1 cellular context compared by ENCODE assay signal in the genomic region with DNA sequence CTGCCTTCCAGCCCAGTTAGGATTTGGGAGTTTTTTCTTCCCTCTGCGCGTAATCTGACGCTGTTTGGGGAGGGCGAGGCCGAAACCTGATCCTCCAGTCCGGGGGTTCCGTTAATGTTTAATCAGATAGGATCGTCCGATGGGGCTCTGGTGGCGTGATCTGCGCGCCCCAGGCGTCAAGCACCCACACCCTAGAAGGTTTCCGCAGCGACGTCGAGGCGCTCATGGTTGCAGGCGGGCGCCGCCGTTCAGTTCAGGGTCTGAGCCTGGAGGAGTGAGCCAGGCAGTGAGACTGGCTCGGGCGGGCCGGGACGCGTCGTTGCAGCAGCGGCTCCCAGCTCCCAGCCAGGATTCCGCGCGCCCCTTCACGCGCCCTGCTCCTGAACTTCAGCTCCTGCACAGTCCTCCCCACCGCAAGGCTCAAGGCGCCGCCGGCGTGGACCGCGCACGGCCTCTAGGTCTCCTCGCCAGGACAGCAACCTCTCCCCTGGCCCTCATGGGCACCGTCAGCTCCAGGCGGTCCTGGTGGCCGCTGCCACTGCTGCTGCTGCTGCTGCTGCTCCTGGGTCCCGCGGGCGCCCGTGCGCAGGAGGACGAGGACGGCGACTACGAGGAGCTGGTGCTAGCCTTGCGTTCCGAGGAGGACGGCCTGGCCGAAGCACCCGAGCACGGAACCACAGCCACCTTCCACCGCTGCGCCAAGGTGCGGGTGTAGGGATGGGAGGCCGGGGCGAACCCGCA.
TF ChIP-seq lines count a peak whose summit lies in the region.

Gene PCSK9, plus strand, starts transcription at position 207 of the 741 bp plus-strand sequence. Its CDS starts 290 bp downstream, at position 497.

TF ChIP-seq in K562, 482 proteins besides CTCF, POLR2A, EP300 and RAD21 (continued from another document and continues in another):
- TF ChIP-seq ZNF280B (CRISPR knock-in tag; IDR thresholded peaks at IDR 0.05) (no peak), ZNF143 (CRISPR knock-in tag; IDR thresholded peaks at IDR 0.05) (no peak), MYBL2 (IDR thresholded peaks at IDR 0.05; ENCODE audit: low read depth) (no peak), MYBL2 (CRISPR knock-in tag; IDR thresholded peaks at IDR 0.05; ENCODE audit: borderline replicate concordance) (0 out of 2 replicates have a peak, but pooled peaks have one; percentile 50), HDAC1 (IDR thresholded peaks at IDR 0.05) (peak in 1 of 2 experiments; percentile 37; a peak in 1 of 4 replicates), ZBTB17 (CRISPR knock-in tag; IDR thresholded peaks at IDR 0.05) (0 out of 2 replicates have a peak, but pooled peaks have one; percentile 18), SAFB (IDR thresholded peaks at IDR 0.05; ENCODE audit: borderline replicate concordance, low read depth, low read length) (0 out of 2 replicates have a peak, but pooled peaks have one; percentile 15), ZNF282 (CRISPR knock-in tag; IDR thresholded peaks at IDR 0.05) (0 out of 2 replicates have a peak, but pooled peaks have one; percentile 52), SUPT5H (IDR thresholded peaks at IDR 0.05) (peak; percentile 70), ATF7 (IDR thresholded peaks at IDR 0.05) (peak; percentile 53), LEF1 (IDR thresholded peaks at IDR 0.05) (no peak), BCL6 (CRISPR knock-in tag; IDR thresholded peaks at IDR 0.05) (no peak), HDAC6 (IDR thresholded peaks at IDR 0.05; ENCODE audit: low read depth, low read length) (peak; percentile 39; the same call in 1 of the 2 replicates), MYC (IDR thresholded peaks at IDR 0.05; ENCODE audit: low read depth, low read length) (peak; percentile 62; the same call in 1 of the 2 replicates), MYC (CRISPR knock-in tag; IDR thresholded peaks at IDR 0.05; ENCODE audit: borderline replicate concordance, low read depth) (no peak), FOSL1 (tag; conservative IDR thresholded peaks at IDR 0.05) (no peak), SMARCA4 (IDR thresholded peaks at IDR 0.05) (peak; percentile 34; the same call in 1 of the 2 replicates), NR1H2 (CRISPR knock-in tag; IDR thresholded peaks at IDR 0.05) (no peak), MBD2 (IDR thresholded peaks at IDR 0.05; ENCODE audit: borderline replicate concordance, low read depth) (peak; percentile 7; the same call in 1 of the 2 replicates), E2F8 (IDR thresholded peaks at IDR 0.05; ENCODE audit: low read depth, partially characterized antibody) (no peak), CHD1 (IDR thresholded peaks at IDR 0.05; ENCODE audit: low read length) (peak; percentile 47), RCOR1 (IDR thresholded peaks at IDR 0.05; ENCODE audit: borderline replicate concordance in 1 of 2, low read depth in 2 of 2, low read length in 2 of 2) (peak in 1 of 2 experiments; percentile 72; a peak in 2 of 4 replicates), ATF1 (CRISPR knock-in tag; IDR thresholded peaks at IDR 0.05) (no peak), ATF1 (tag; IDR thresholded peaks at IDR 0.05) (peak; percentile 92), POU5F1 (IDR thresholded peaks at IDR 0.05; ENCODE audit: borderline replicate concordance, low read depth, low read length, partially characterized antibody) (no peak), XRCC3 (IDR thresholded peaks at IDR 0.05) (no peak), SOX6 (IDR thresholded peaks at IDR 0.05) (peak; percentile 49), JUND (IDR thresholded peaks at IDR 0.05; ENCODE audit: borderline replicate concordance, low read depth, low read length) (peak; percentile 60), JUND (tag; IDR thresholded peaks at IDR 0.05; ENCODE audit: borderline replicate concordance, low read depth, low read length) (no peak), GABPB2 (CRISPR knock-in tag; conservative IDR thresholded peaks at IDR 0.05) (no peak), POLR3G (IDR thresholded peaks at IDR 0.05; ENCODE audit: extremely low read depth, insufficient read length, insufficient replicate concordance) (no peak), BRD4 (IDR thresholded peaks at IDR 0.05) (no peak), ZNF24 (IDR thresholded peaks at IDR 0.05) (no peak)
- TF ChIP-seq, protein P1, sequence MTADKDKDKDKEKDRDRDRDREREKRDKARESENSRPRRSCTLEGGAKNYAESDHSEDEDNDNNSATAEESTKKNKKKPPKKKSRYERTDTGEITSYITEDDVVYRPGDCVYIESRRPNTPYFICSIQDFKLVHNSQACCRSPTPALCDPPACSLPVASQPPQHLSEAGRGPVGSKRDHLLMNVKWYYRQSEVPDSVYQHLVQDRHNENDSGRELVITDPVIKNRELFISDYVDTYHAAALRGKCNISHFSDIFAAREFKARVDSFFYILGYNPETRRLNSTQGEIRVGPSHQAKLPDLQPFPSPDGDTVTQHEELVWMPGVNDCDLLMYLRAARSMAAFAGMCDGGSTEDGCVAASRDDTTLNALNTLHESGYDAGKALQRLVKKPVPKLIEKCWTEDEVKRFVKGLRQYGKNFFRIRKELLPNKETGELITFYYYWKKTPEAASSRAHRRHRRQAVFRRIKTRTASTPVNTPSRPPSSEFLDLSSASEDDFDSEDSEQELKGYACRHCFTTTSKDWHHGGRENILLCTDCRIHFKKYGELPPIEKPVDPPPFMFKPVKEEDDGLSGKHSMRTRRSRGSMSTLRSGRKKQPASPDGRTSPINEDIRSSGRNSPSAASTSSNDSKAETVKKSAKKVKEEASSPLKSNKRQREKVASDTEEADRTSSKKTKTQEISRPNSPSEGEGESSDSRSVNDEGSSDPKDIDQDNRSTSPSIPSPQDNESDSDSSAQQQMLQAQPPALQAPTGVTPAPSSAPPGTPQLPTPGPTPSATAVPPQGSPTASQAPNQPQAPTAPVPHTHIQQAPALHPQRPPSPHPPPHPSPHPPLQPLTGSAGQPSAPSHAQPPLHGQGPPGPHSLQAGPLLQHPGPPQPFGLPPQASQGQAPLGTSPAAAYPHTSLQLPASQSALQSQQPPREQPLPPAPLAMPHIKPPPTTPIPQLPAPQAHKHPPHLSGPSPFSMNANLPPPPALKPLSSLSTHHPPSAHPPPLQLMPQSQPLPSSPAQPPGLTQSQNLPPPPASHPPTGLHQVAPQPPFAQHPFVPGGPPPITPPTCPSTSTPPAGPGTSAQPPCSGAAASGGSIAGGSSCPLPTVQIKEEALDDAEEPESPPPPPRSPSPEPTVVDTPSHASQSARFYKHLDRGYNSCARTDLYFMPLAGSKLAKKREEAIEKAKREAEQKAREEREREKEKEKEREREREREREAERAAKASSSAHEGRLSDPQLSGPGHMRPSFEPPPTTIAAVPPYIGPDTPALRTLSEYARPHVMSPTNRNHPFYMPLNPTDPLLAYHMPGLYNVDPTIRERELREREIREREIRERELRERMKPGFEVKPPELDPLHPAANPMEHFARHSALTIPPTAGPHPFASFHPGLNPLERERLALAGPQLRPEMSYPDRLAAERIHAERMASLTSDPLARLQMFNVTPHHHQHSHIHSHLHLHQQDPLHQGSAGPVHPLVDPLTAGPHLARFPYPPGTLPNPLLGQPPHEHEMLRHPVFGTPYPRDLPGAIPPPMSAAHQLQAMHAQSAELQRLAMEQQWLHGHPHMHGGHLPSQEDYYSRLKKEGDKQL (CRISPR knock-in tag; IDR thresholded peaks at IDR 0.05; ENCODE audit: borderline replicate concordance), result no peak
- TF ChIP-seq, protein P2, sequence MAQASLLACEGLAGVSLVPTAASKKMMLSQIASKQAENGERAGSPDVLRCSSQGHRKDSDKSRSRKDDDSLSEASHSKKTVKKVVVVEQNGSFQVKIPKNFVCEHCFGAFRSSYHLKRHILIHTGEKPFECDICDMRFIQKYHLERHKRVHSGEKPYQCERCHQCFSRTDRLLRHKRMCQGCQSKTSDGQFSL (CRISPR knock-in tag; IDR thresholded peaks at IDR 0.05), result peak; percentile 34; the same call in 1 of the 2 replicates
- TF ChIP-seq, protein P2 (tag; IDR thresholded peaks at IDR 0.05), result no peak
- TF ChIP-seq, protein P3, sequence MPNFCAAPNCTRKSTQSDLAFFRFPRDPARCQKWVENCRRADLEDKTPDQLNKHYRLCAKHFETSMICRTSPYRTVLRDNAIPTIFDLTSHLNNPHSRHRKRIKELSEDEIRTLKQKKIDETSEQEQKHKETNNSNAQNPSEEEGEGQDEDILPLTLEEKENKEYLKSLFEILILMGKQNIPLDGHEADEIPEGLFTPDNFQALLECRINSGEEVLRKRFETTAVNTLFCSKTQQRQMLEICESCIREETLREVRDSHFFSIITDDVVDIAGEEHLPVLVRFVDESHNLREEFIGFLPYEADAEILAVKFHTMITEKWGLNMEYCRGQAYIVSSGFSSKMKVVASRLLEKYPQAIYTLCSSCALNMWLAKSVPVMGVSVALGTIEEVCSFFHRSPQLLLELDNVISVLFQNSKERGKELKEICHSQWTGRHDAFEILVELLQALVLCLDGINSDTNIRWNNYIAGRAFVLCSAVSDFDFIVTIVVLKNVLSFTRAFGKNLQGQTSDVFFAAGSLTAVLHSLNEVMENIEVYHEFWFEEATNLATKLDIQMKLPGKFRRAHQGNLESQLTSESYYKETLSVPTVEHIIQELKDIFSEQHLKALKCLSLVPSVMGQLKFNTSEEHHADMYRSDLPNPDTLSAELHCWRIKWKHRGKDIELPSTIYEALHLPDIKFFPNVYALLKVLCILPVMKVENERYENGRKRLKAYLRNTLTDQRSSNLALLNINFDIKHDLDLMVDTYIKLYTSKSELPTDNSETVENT (CRISPR knock-in tag; IDR thresholded peaks at IDR 0.05), result peak; percentile 57; the same call in 1 of the 2 replicates
- TF ChIP-seq, protein P4, sequence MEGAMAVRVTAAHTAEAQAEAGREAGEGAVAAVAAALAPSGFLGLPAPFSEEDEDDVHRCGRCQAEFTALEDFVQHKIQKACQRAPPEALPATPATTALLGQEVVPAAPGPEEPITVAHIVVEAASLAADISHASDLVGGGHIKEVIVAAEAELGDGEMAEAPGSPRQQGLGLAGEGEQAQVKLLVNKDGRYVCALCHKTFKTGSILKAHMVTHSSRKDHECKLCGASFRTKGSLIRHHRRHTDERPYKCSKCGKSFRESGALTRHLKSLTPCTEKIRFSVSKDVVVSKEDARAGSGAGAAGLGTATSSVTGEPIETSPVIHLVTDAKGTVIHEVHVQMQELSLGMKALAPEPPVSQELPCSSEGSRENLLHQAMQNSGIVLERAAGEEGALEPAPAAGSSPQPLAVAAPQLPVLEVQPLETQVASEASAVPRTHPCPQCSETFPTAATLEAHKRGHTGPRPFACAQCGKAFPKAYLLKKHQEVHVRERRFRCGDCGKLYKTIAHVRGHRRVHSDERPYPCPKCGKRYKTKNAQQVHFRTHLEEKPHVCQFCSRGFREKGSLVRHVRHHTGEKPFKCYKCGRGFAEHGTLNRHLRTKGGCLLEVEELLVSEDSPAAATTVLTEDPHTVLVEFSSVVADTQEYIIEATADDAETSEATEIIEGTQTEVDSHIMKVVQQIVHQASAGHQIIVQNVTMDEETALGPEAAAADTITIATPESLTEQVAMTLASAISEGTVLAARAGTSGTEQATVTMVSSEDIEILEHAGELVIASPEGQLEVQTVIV (CRISPR knock-in tag; IDR thresholded peaks at IDR 0.05; ENCODE audit: borderline replicate concordance), result no peak
- TF ChIP-seq, protein P5, sequence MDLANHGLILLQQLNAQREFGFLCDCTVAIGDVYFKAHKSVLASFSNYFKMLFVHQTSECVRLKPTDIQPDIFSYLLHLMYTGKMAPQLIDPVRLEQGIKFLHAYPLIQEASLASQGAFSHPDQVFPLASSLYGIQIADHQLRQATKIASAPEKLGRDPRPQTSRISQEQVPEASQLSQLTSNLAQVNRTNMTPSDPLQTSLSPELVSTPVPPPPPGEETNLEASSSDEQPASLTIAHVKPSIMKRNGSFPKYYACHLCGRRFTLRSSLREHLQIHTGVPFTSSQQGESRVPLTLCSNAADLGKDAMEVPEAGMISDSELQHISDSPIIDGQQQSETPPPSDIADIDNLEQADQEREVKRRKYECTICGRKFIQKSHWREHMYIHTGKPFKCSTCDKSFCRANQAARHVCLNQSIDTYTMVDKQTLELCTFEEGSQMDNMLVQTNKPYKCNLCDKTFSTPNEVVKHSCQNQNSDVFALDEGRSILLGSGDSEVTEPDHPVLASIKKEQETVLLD (IDR thresholded peaks at IDR 0.05), result 0 out of 2 replicates have a peak, but pooled peaks have one; percentile 54
- TF ChIP-seq, protein P6, sequence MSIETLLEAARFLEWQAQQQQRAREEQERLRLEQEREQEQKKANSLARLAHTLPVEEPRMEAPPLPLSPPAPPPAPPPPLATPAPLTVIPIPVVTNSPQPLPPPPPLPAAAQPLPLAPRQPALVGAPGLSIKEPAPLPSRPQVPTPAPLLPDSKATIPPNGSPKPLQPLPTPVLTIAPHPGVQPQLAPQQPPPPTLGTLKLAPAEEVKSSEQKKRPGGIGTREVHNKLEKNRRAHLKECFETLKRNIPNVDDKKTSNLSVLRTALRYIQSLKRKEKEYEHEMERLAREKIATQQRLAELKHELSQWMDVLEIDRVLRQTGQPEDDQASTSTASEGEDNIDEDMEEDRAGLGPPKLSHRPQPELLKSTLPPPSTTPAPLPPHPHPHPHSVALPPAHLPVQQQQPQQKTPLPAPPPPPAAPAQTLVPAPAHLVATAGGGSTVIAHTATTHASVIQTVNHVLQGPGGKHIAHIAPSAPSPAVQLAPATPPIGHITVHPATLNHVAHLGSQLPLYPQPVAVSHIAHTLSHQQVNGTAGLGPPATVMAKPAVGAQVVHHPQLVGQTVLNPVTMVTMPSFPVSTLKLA (conservative IDR thresholded peaks at IDR 0.05), result peak; percentile 42 to 43; a peak in 1 of 4 replicates
